In genomic region chr20:4113996-4114603, GRCh38 we compare ENCODE assay signal across 16 cellular contexts. TPM values are rescaled to one million over a fixed set of nuclear protein-coding genes. Genes with fewer than 3 reads are reported as not detected.
DNase-seq lines count a peak whose midpoint lies in the region; ATAC-seq lines count a peak whose summit lies in the region.
"Had no signal": no experiment of that assay in that cellular context is flagged by ENCODE, and none has a peak within 500 bp of the region (broad histone marks: within the 10 kb centered on the region; RNA-seq: fewer than 3 reads in every experiment).

No MANE protein-coding gene starts in this region.

- no CpG with 5 or more reads among the region's 3 CpGs for WGBS in trophoblast cell (ENCODE audit: extremely low coverage, insufficient coverage, insufficient read length)

- peak overlapping the region; percentile 66 for H3K23ac ChIP-seq in trophoblast cell (ENCODE audit: low read length)

- H3K4me3 Mint-ChIP-seq in activated naive CD4-positive, alpha-beta T cell treated with anti-CD3 and anti-CD28 coated beads, Interleukin-2, amount 10 ng/mL, durations not matched to agents 7 days and 5 days: no peak overlapping the region
- H3K4me3 Mint-ChIP-seq in activated naive CD4-positive, alpha-beta T cell treated with anti-CD3 and anti-CD28 coated beads for 36 hours: no peak overlapping the region
- H3K4me3 Mint-ChIP-seq in activated T-helper 1 cell treated with anti-CD3 and anti-CD28 coated beads, Interleukin-12 subunit alpha, Interleukin-12 subunit beta, Interleukin-2, Interleukin-4 antibody, amounts not matched to agents 30 ng/mL and 10 ng/mL and 1 ng/mL, durations not matched to agents 14 hours and 24 hours and 36 hours: no peak overlapping the region
- H3K4me3 Mint-ChIP-seq in activated T-cell treated with anti-CD3 and anti-CD28 coated beads, Interleukin-2, amount 50 U/mL, for 72 hours: no peak overlapping the region
- H3K4me3 Mint-ChIP-seq: GM23338 had no signal

- H3K4me1 Mint-ChIP-seq in activated naive CD4-positive, alpha-beta T cell treated with anti-CD3 and anti-CD28 coated beads, Interleukin-2, amount 10 ng/mL, durations not matched to agents 7 days and 5 days: peaks cover 21% of the 10 kb centered on the region
- peaks cover 3% of the 10 kb centered on the region for H3K4me1 Mint-ChIP-seq in activated naive CD4-positive, alpha-beta T cell treated with anti-CD3 and anti-CD28 coated beads for 36 hours (ENCODE audit: low read depth)
- peaks cover 50% of the 10 kb centered on the region for H3K4me1 Mint-ChIP-seq in activated T-helper 1 cell treated with anti-CD3 and anti-CD28 coated beads, Interleukin-12 subunit alpha, Interleukin-12 subunit beta, Interleukin-2, Interleukin-4 antibody, amounts not matched to agents 30 ng/mL and 10 ng/mL and 1 ng/mL, durations not matched to agents 14 hours and 24 hours and 36 hours (ENCODE audit: low read depth)
- H3K4me1 Mint-ChIP-seq in activated T-cell treated with anti-CD3 and anti-CD28 coated beads, Interleukin-2, amount 50 U/mL, for 72 hours (ENCODE audit: low read depth): peaks cover 22% of the 10 kb centered on the region

- ATAC-seq in GM18907 (IDR thresholded peaks at IDR 0.05; ENCODE audit: unreplicated experiment) (no peak), GM21390 (IDR thresholded peaks at IDR 0.05; ENCODE audit: unreplicated experiment) (no peak)
- ATAC-seq in activated T-cell treated with anti-CD3 and anti-CD28 coated beads, Interleukin-2, amount 50 U/mL, for 72 hours (replicated peaks in 1 of 2): no peak
- ATAC-seq: activated CD4-positive, CD25-positive, alpha-beta regulatory T cell treated with anti-CD3 and anti-CD28 coated beads, Interleukin-2, amount 50 U/mL, for 24 hours; GM23338 had no signal

- H3K27me3 Mint-ChIP-seq in activated naive CD4-positive, alpha-beta T cell treated with anti-CD3 and anti-CD28 coated beads, Interleukin-2, amount 10 ng/mL, durations not matched to agents 7 days and 5 days: peaks cover 44% of the 10 kb centered on the region
- H3K27me3 Mint-ChIP-seq in activated naive CD4-positive, alpha-beta T cell treated with anti-CD3 and anti-CD28 coated beads for 36 hours (ENCODE audit: low read depth): peaks cover 11% of the 10 kb centered on the region
- H3K27me3 Mint-ChIP-seq in activated T-helper 1 cell treated with anti-CD3 and anti-CD28 coated beads, Interleukin-12 subunit alpha, Interleukin-12 subunit beta, Interleukin-2, Interleukin-4 antibody, amounts not matched to agents 30 ng/mL and 10 ng/mL and 1 ng/mL, durations not matched to agents 14 hours and 24 hours and 36 hours (ENCODE audit: insufficient read depth): peaks cover 13% of the 10 kb centered on the region
- peaks cover 18% of the 10 kb centered on the region for H3K27me3 Mint-ChIP-seq in activated T-cell treated with anti-CD3 and anti-CD28 coated beads, Interleukin-2, amount 50 U/mL, for 72 hours (ENCODE audit: low read depth)

- H3K14ac ChIP-seq in trophoblast cell (ENCODE audit: low read length): no peak overlapping the region

- no peak overlapping the region for H4K12ac ChIP-seq in trophoblast cell (ENCODE audit: low read depth, low read length)

- no peak overlapping the region for H3K4me2 ChIP-seq in trophoblast cell (ENCODE audit: low read length)
- H3K4me2 ChIP-seq: GM23338 had no signal

- no peaks in the 10 kb centered on the region for H3K4me1 ChIP-seq in trophoblast cell (ENCODE audit: control insufficient read depth in 1 of 2, insufficient read depth in 2 of 2, low read length in 2 of 2)

- H2AFZ ChIP-seq in trophoblast cell (ENCODE audit: insufficient read depth, low read length, poor library complexity): no peak overlapping the region

- intact Hi-C loops in activated naive CD4-positive, alpha-beta T cell treated with anti-CD3 and anti-CD28 coated beads for 36 hours (cut with micrococcal nuclease): no loop called here
- intact Hi-C loops in activated T-helper 1 cell treated with anti-CD3 and anti-CD28 coated beads, Interleukin-12 subunit alpha, Interleukin-12 subunit beta, Interleukin-2, Interleukin-4 antibody, amounts not matched to agents 30 ng/mL and 10 ng/mL and 1 ng/mL, durations not matched to agents 14 hours and 24 hours and 36 hours (cut with micrococcal nuclease): loop anchor here (1.0 kb wide), 1 partner anchor 17 kb away; no protein-coding TSS in a partner anchor

- no peak overlapping the region for H3K4ac ChIP-seq in trophoblast cell (ENCODE audit: low read depth, low read length)

- no peak overlapping the region for H2AK5ac ChIP-seq in trophoblast cell (ENCODE audit: low read length)

- no peak overlapping the region for H3K4me3 ChIP-seq in trophoblast cell (ENCODE audit: low read depth, low read length)
- H3K4me3 ChIP-seq: adrenal gland, esophagus muscularis mucosa, GM23338, heart left ventricle had no signal

- H4K91ac ChIP-seq in trophoblast cell (ENCODE audit: low read depth, low read length): no peak overlapping the region

- H2BK5ac ChIP-seq in trophoblast cell (ENCODE audit: low read depth, low read length, poor library complexity): no peak overlapping the region

- no peak overlapping the region for H4K8ac ChIP-seq in trophoblast cell (ENCODE audit: low read depth, low read length)

- H3K36me3 ChIP-seq in trophoblast cell (ENCODE audit: control insufficient read depth in 1 of 2, insufficient read depth in 2 of 2, low read length in 2 of 2): no peaks in the 10 kb centered on the region
- H3K36me3 ChIP-seq: adrenal gland, esophagus muscularis mucosa, heart left ventricle had no signal

- H3K27ac ChIP-seq in trophoblast cell (ENCODE audit: low read depth, low read length): no peak overlapping the region
- H3K27ac ChIP-seq: adrenal gland, esophagus muscularis mucosa had no signal

- H2BK120ac ChIP-seq in trophoblast cell (ENCODE audit: insufficient read depth, low read length, poor library complexity): no peak overlapping the region

- H3K27ac Mint-ChIP-seq in activated naive CD4-positive, alpha-beta T cell treated with anti-CD3 and anti-CD28 coated beads, Interleukin-2, amount 10 ng/mL, durations not matched to agents 7 days and 5 days: peak overlapping the region; percentile 1
- H3K27ac Mint-ChIP-seq in activated naive CD4-positive, alpha-beta T cell treated with anti-CD3 and anti-CD28 coated beads for 36 hours: no peak overlapping the region
- H3K27ac Mint-ChIP-seq in activated T-helper 1 cell treated with anti-CD3 and anti-CD28 coated beads, Interleukin-12 subunit alpha, Interleukin-12 subunit beta, Interleukin-2, Interleukin-4 antibody, amounts not matched to agents 30 ng/mL and 10 ng/mL and 1 ng/mL, durations not matched to agents 14 hours and 24 hours and 36 hours: peak overlapping the region; percentile 13
- no peak overlapping the region for H3K27ac Mint-ChIP-seq in activated T-cell treated with anti-CD3 and anti-CD28 coated beads, Interleukin-2, amount 50 U/mL, for 72 hours
- H3K27ac Mint-ChIP-seq: GM23338 had no signal

- no peak overlapping the region for H2BK12ac ChIP-seq in trophoblast cell (ENCODE audit: low read length)

- no peaks in the 10 kb centered on the region for H3K79me2 ChIP-seq in trophoblast cell (ENCODE audit: control insufficient read depth, insufficient read depth, low read length, poor library complexity)

- no peak for DNase-seq in activated naive CD4-positive, alpha-beta T cell treated with anti-CD3 and anti-CD28 coated beads, Interleukin-2, amount 10 ng/mL, durations not matched to agents 7 days and 5 days
- no peak for DNase-seq in activated naive CD4-positive, alpha-beta T cell treated with anti-CD3 and anti-CD28 coated beads for 36 hours
- peak; percentile 58 for DNase-seq in NCI-H2171 (lab: John Stamatoyannopoulos, UW)
- no peak for DNase-seq in activated T-helper 1 cell treated with anti-CD3 and anti-CD28 coated beads, Interleukin-12 subunit alpha, Interleukin-12 subunit beta, Interleukin-2, Interleukin-4 antibody, amounts not matched to agents 30 ng/mL and 10 ng/mL and 1 ng/mL, durations not matched to agents 14 hours and 24 hours and 36 hours (ENCODE audit: low spot score)
- no peak for DNase-seq in trophoblast cell
- DNase-seq in activated T-cell treated with anti-CD3 and anti-CD28 coated beads, Interleukin-2, amount 50 U/mL, for 72 hours: no peak
- DNase-seq: heart left ventricle, NCI-H1436 treated with DMSO at 0.1 percent for 48 hours, NCI-H748 treated with DMSO at 0.1 percent for 48 hours, SIG-M5 had no signal

- H3K36me3 Mint-ChIP-seq in activated naive CD4-positive, alpha-beta T cell treated with anti-CD3 and anti-CD28 coated beads, Interleukin-2, amount 10 ng/mL, durations not matched to agents 7 days and 5 days: no peaks in the 10 kb centered on the region
- H3K36me3 Mint-ChIP-seq in activated naive CD4-positive, alpha-beta T cell treated with anti-CD3 and anti-CD28 coated beads for 36 hours (ENCODE audit: low read depth): no peaks in the 10 kb centered on the region
- H3K36me3 Mint-ChIP-seq in activated T-helper 1 cell treated with anti-CD3 and anti-CD28 coated beads, Interleukin-12 subunit alpha, Interleukin-12 subunit beta, Interleukin-2, Interleukin-4 antibody, amounts not matched to agents 30 ng/mL and 10 ng/mL and 1 ng/mL, durations not matched to agents 14 hours and 24 hours and 36 hours (ENCODE audit: low read depth): no peaks in the 10 kb centered on the region
- H3K36me3 Mint-ChIP-seq in activated T-cell treated with anti-CD3 and anti-CD28 coated beads, Interleukin-2, amount 50 U/mL, for 72 hours (ENCODE audit: insufficient read depth in 2 of 2): no peaks in the 10 kb centered on the region

- H3K27me3 ChIP-seq in trophoblast cell (ENCODE audit: insufficient read depth, low read length): no peaks in the 10 kb centered on the region
- H3K27me3 ChIP-seq: adrenal gland, heart left ventricle had no signal

- H3K9ac ChIP-seq in trophoblast cell (ENCODE audit: low read length): no peak overlapping the region

- no peaks in the 10 kb centered on the region for H3K9me3 ChIP-seq in trophoblast cell (ENCODE audit: insufficient read depth, low read depth, low read length)
- H3K9me3 ChIP-seq: adrenal gland, esophagus muscularis mucosa, heart left ventricle had no signal

- no peak overlapping the region for H3K18ac ChIP-seq in trophoblast cell (ENCODE audit: low read length)

- CTCF ChIA-PET in activated naive CD4-positive, alpha-beta T cell treated with anti-CD3 and anti-CD28 coated beads, Interleukin-2, amount 10 ng/mL, durations not matched to agents 7 days and 5 days (lab: Charles Lee): no interaction called here
- CTCF ChIA-PET in activated naive CD4-positive, alpha-beta T cell treated with anti-CD3 and anti-CD28 coated beads for 36 hours (lab: Charles Lee): no interaction called here

- H3K9me3 Mint-ChIP-seq in activated naive CD4-positive, alpha-beta T cell treated with anti-CD3 and anti-CD28 coated beads, Interleukin-2, amount 10 ng/mL, durations not matched to agents 7 days and 5 days: no peaks in the 10 kb centered on the region
- H3K9me3 Mint-ChIP-seq in activated naive CD4-positive, alpha-beta T cell treated with anti-CD3 and anti-CD28 coated beads for 36 hours: no peaks in the 10 kb centered on the region
- no peaks in the 10 kb centered on the region for H3K9me3 Mint-ChIP-seq in activated T-helper 1 cell treated with anti-CD3 and anti-CD28 coated beads, Interleukin-12 subunit alpha, Interleukin-12 subunit beta, Interleukin-2, Interleukin-4 antibody, amounts not matched to agents 30 ng/mL and 10 ng/mL and 1 ng/mL, durations not matched to agents 14 hours and 24 hours and 36 hours
- H3K9me3 Mint-ChIP-seq in activated T-cell treated with anti-CD3 and anti-CD28 coated beads, Interleukin-2, amount 50 U/mL, for 72 hours: no peaks in the 10 kb centered on the region
- H3K9me3 Mint-ChIP-seq: GM23338 had no signal

- H3K79me1 ChIP-seq in trophoblast cell (ENCODE audit: low read length): no peaks in the 10 kb centered on the region

RNA-seq across cellular contexts. Expression of gene SMOX, which starts 34.5 kb away (rescaled TPM):
- total RNA-seq in activated naive CD4-positive, alpha-beta T cell treated with anti-CD3 and anti-CD28 coated beads for 36 hours: 1 to 10 TPM; 1.7 to 1.8 TPM
- 34.5 and 34.7 TPM in 2 replicates for total RNA-seq in activated T-helper 1 cell treated with anti-CD3 and anti-CD28 coated beads, Interleukin-12 subunit alpha, Interleukin-12 subunit beta, Interleukin-2, Interleukin-4 antibody, amounts not matched to agents 30 ng/mL and 10 ng/mL and 1 ng/mL, durations not matched to agents 14 hours and 24 hours and 36 hours
- polyA plus RNA-seq in trophoblast cell (2013): 33.1 and 36.6 TPM in 2 replicates
- 10 to 100 TPM; 13.3 to 19.8 TPM for total RNA-seq in activated T-cell treated with anti-CD3 and anti-CD28 coated beads, Interleukin-2, amount 50 U/mL, for 72 hours

Comparison
In these comparisons a context has a peak if more than half of its experiments do, and no peak if none do; other contexts are left out.
1. H3K27ac Mint-ChIP-seq: peak in activated naive CD4-positive, alpha-beta T cell treated with anti-CD3 and anti-CD28 coated beads, Interleukin-2, amount 10 ng/mL, durations not matched to agents 7 days and 5 days (single experiment) and activated T-helper 1 cell treated with anti-CD3 and anti-CD28 coated beads, Interleukin-12 subunit alpha, Interleukin-12 subunit beta, Interleukin-2, Interleukin-4 antibody, amounts not matched to agents 30 ng/mL and 10 ng/mL and 1 ng/mL, durations not matched to agents 14 hours and 24 hours and 36 hours (single experiment); none in activated naive CD4-positive, alpha-beta T cell treated with anti-CD3 and anti-CD28 coated beads for 36 hours (single experiment) and activated T-cell treated with anti-CD3 and anti-CD28 coated beads, Interleukin-2, amount 50 U/mL, for 72 hours (single experiment).
2. RNA of gene SMOX, which starts 34.5 kb away (total RNA-seq): 34.5 to 34.7 TPM in activated T-helper 1 cell treated with anti-CD3 and anti-CD28 coated beads, Interleukin-12 subunit alpha, Interleukin-12 subunit beta, Interleukin-2, Interleukin-4 antibody, amounts not matched to agents 30 ng/mL and 10 ng/mL and 1 ng/mL, durations not matched to agents 14 hours and 24 hours and 36 hours and 13.3 to 19.8 TPM in activated T-cell treated with anti-CD3 and anti-CD28 coated beads, Interleukin-2, amount 50 U/mL, for 72 hours; 1.7 to 1.8 TPM in activated naive CD4-positive, alpha-beta T cell treated with anti-CD3 and anti-CD28 coated beads for 36 hours; every median in the first group is over 4 times any median in the second.